ENCODE assay signal across 13 cellular contexts in genomic region chr14:93940437-93940836, GRCh38. TPM values are rescaled to one million over a fixed set of nuclear protein-coding genes. Genes with fewer than 3 reads are reported as not detected.
DNase-seq lines count a peak whose midpoint lies in the region; ATAC-seq and TF ChIP-seq lines count a peak whose summit lies in the region.
"Had no signal": no experiment of that assay in that cellular context is flagged by ENCODE, and none has a peak within 500 bp of the region (broad histone marks: within the 10 kb centered on the region; RNA-seq: fewer than 3 reads in every experiment).

No MANE protein-coding gene starts in this region.

- no peak overlapping the region for H3K4me3 ChIP-seq in PC-9
- H3K4me3 ChIP-seq: lower lobe of right lung had no signal

- no peak for DNase-seq in activated CD4-positive, alpha-beta memory T cell treated with anti-CD3 and anti-CD28 coated beads, Interleukin-2, amount 10 ng/mL, durations not matched to agents 7 days and 5 days
- no peak for DNase-seq in activated CD4-positive, alpha-beta memory T cell treated with anti-CD3 and anti-CD28 coated beads for 36 hours
- no peak for DNase-seq in PC-9
- DNase-seq in effector memory CD8-positive, alpha-beta T cell = no peak
- DNase-seq: HCEC 1CT, lower lobe of right lung, NCI-H1436 treated with DMSO at 0.1 percent for 48 hours, RPMI8226 had no signal

- H3K27me3 Mint-ChIP-seq in activated CD4-positive, alpha-beta memory T cell treated with anti-CD3 and anti-CD28 coated beads, Interleukin-2, amount 10 ng/mL, durations not matched to agents 7 days and 5 days = no peaks in the 10 kb centered on the region
- no peaks in the 10 kb centered on the region for H3K27me3 Mint-ChIP-seq in activated CD4-positive, alpha-beta memory T cell treated with anti-CD3 and anti-CD28 coated beads for 36 hours
- no peaks in the 10 kb centered on the region for H3K27me3 Mint-ChIP-seq in effector memory CD8-positive, alpha-beta T cell
- no peaks in the 10 kb centered on the region for H3K27me3 Mint-ChIP-seq in stimulated activated memory B cell treated with anti-CD40 and anti-IgM and Interleukin-4, amounts not matched to agents 10 μg/mL and 1 μg/mL and 100 μg/mL, for 72 hours

- no peaks in the 10 kb centered on the region for H3K9me2 ChIP-seq in PC-9 (ENCODE audit: insufficient read depth)

- peaks cover 24% of the 10 kb centered on the region for H3F3A ChIP-seq in PC-9 (ENCODE audit: insufficient read depth, low read depth)

- no peak for TF ChIP-seq CTCF in PC-9 (conservative IDR thresholded peaks at IDR 0.05)

- H3K36me3 ChIP-seq in PC-9 (ENCODE audit: low read depth) = no peaks in the 10 kb centered on the region
- H3K36me3 ChIP-seq: lower lobe of right lung had no signal

- intact Hi-C loops in activated CD4-positive, alpha-beta memory T cell treated with anti-CD3 and anti-CD28 coated beads for 36 hours (cut with micrococcal nuclease) = loop anchor here (2.0 kb wide), 1 partner anchor 14 kb away; no protein-coding TSS in a partner anchor
- intact Hi-C loops in PC-9 (cut with micrococcal nuclease; ENCODE audit: unreplicated experiment) = no loop called here

- no peak overlapping the region for H2AFZ ChIP-seq in PC-9

- no peaks in the 10 kb centered on the region for H3K79me2 ChIP-seq in PC-9 (ENCODE audit: low read depth)

- H3K27ac Mint-ChIP-seq in activated CD4-positive, alpha-beta memory T cell treated with anti-CD3 and anti-CD28 coated beads, Interleukin-2, amount 10 ng/mL, durations not matched to agents 7 days and 5 days = peak overlapping the region; percentile 68
- no peak overlapping the region for H3K27ac Mint-ChIP-seq in activated CD4-positive, alpha-beta memory T cell treated with anti-CD3 and anti-CD28 coated beads for 36 hours
- H3K27ac Mint-ChIP-seq in effector memory CD8-positive, alpha-beta T cell = peak overlapping the region in 1 of 2 donors; percentile 0
- H3K27ac Mint-ChIP-seq in stimulated activated memory B cell treated with anti-CD40 and anti-IgM and Interleukin-4, amounts not matched to agents 10 μg/mL and 1 μg/mL and 100 μg/mL, for 72 hours = peak overlapping the region; percentile 54

- peak overlapping the region; percentile 99 for H3K27ac ChIP-seq in PC-9
- H3K27ac ChIP-seq: lower lobe of right lung had no signal

- POLR2A ChIA-PET in activated CD4-positive, alpha-beta memory T cell treated with anti-CD3 and anti-CD28 coated beads, Interleukin-2, amount 10 ng/mL, durations not matched to agents 7 days and 5 days (lab: Charles Lee) = interaction anchor here (1.3 to 6.1 kb wide), 12 partner anchors 12 to 141 kb away, joined by 3 to 79 read pairs (median 12); partner anchors contain the start of genes ASB2, CCDC197, DDX24 and IFI27L1
- POLR2A ChIA-PET in activated CD4-positive, alpha-beta memory T cell treated with anti-CD3 and anti-CD28 coated beads for 36 hours (lab: Charles Lee) = interaction anchor here (0.8 to 2.2 kb wide), 11 partner anchors 8 to 81 kb away, joined by 3 to 18 read pairs (median 3); no protein-coding TSS in a partner anchor
- POLR2A ChIA-PET in PC-9 (lab: Charles Lee; ENCODE audit: unreplicated experiment) = no interaction called here

- no peak for ATAC-seq in effector memory CD8-positive, alpha-beta T cell (replicated peaks)
- no peak for ATAC-seq in stimulated activated memory B cell treated with anti-CD40 and anti-IgM and Interleukin-4, amounts not matched to agents 10 μg/mL and 1 μg/mL and 100 μg/mL, for 72 hours
- ATAC-seq in HG02852 (IDR thresholded peaks at IDR 0.05; ENCODE audit: unreplicated experiment) (no peak), GM18858 (IDR thresholded peaks at IDR 0.05; ENCODE audit: unreplicated experiment) (no peak), GM21367 (IDR thresholded peaks at IDR 0.05; ENCODE audit: unreplicated experiment) (no peak)

- peaks cover 39% of the 10 kb centered on the region for H3K4me1 ChIP-seq in PC-9 (replicated peaks; ENCODE audit: insufficient read depth)

- no peaks in the 10 kb centered on the region for H4K20me1 ChIP-seq in PC-9 (ENCODE audit: insufficient read depth)

- H3K27me3 ChIP-seq in PC-9 (ENCODE audit: insufficient read depth, low read depth) = no peaks in the 10 kb centered on the region

- CTCF ChIA-PET in activated CD4-positive, alpha-beta memory T cell treated with anti-CD3 and anti-CD28 coated beads, Interleukin-2, amount 10 ng/mL, durations not matched to agents 7 days and 5 days (lab: Charles Lee) = interaction anchor here (0.7 to 11.2 kb wide), 33 partner anchors 11 to 285 kb away, joined by 3 to 354 read pairs (median 9); partner anchors contain the start of genes ASB2, CCDC197, DDX24 and IFI27L1
- CTCF ChIA-PET in activated CD4-positive, alpha-beta memory T cell treated with anti-CD3 and anti-CD28 coated beads for 36 hours (lab: Charles Lee) = interaction anchor here (0.8 to 11.4 kb wide), 27 partner anchors 10 to 546 kb away, joined by 3 to 425 read pairs (median 8); partner anchors contain the start of genes ASB2, CCDC197, DDX24 and FAM181A
- CTCF ChIA-PET in PC-9 (lab: Charles Lee) = no interaction called here

- H3K4me1 Mint-ChIP-seq in activated CD4-positive, alpha-beta memory T cell treated with anti-CD3 and anti-CD28 coated beads, Interleukin-2, amount 10 ng/mL, durations not matched to agents 7 days and 5 days = peaks cover 36% of the 10 kb centered on the region
- H3K4me1 Mint-ChIP-seq in activated CD4-positive, alpha-beta memory T cell treated with anti-CD3 and anti-CD28 coated beads for 36 hours (ENCODE audit: low read depth) = peaks cover 13% of the 10 kb centered on the region
- H3K4me1 Mint-ChIP-seq in effector memory CD8-positive, alpha-beta T cell (ENCODE audit: low read depth in 2 of 2) = peaks cover 4% of the 10 kb centered on the region in 2 donors
- H3K4me1 Mint-ChIP-seq in stimulated activated memory B cell treated with anti-CD40 and anti-IgM and Interleukin-4, amounts not matched to agents 10 μg/mL and 1 μg/mL and 100 μg/mL, for 72 hours = peaks cover 13% of the 10 kb centered on the region

- H3K9me3 Mint-ChIP-seq in activated CD4-positive, alpha-beta memory T cell treated with anti-CD3 and anti-CD28 coated beads, Interleukin-2, amount 10 ng/mL, durations not matched to agents 7 days and 5 days = no peaks in the 10 kb centered on the region
- H3K9me3 Mint-ChIP-seq in activated CD4-positive, alpha-beta memory T cell treated with anti-CD3 and anti-CD28 coated beads for 36 hours = no peaks in the 10 kb centered on the region
- no peaks in the 10 kb centered on the region for H3K9me3 Mint-ChIP-seq in effector memory CD8-positive, alpha-beta T cell
- H3K9me3 Mint-ChIP-seq in stimulated activated memory B cell treated with anti-CD40 and anti-IgM and Interleukin-4, amounts not matched to agents 10 μg/mL and 1 μg/mL and 100 μg/mL, for 72 hours = no peaks in the 10 kb centered on the region

- BruUV-seq in PC-9 (replicated peaks; lab: Mats Ljungman, UMichigan) = no TSS peak

- H3K36me3 Mint-ChIP-seq in activated CD4-positive, alpha-beta memory T cell treated with anti-CD3 and anti-CD28 coated beads, Interleukin-2, amount 10 ng/mL, durations not matched to agents 7 days and 5 days (ENCODE audit: low read depth) = peaks cover 80% of the 10 kb centered on the region
- H3K36me3 Mint-ChIP-seq in activated CD4-positive, alpha-beta memory T cell treated with anti-CD3 and anti-CD28 coated beads for 36 hours = peaks cover 38% of the 10 kb centered on the region
- H3K36me3 Mint-ChIP-seq in effector memory CD8-positive, alpha-beta T cell (ENCODE audit: insufficient read depth) = peaks cover 13% of the 10 kb centered on the region
- peaks cover 14% of the 10 kb centered on the region for H3K36me3 Mint-ChIP-seq in stimulated activated memory B cell treated with anti-CD40 and anti-IgM and Interleukin-4, amounts not matched to agents 10 μg/mL and 1 μg/mL and 100 μg/mL, for 72 hours

- H3K4me3 Mint-ChIP-seq in activated CD4-positive, alpha-beta memory T cell treated with anti-CD3 and anti-CD28 coated beads, Interleukin-2, amount 10 ng/mL, durations not matched to agents 7 days and 5 days = peak overlapping the region; percentile 20
- no peak overlapping the region for H3K4me3 Mint-ChIP-seq in activated CD4-positive, alpha-beta memory T cell treated with anti-CD3 and anti-CD28 coated beads for 36 hours
- H3K4me3 Mint-ChIP-seq in effector memory CD8-positive, alpha-beta T cell = peak overlapping the region; percentile 5 to 34
- no peak overlapping the region for H3K4me3 Mint-ChIP-seq in stimulated activated memory B cell treated with anti-CD40 and anti-IgM and Interleukin-4, amounts not matched to agents 10 μg/mL and 1 μg/mL and 100 μg/mL, for 72 hours

- peak overlapping the region; percentile 80 for H3K4me2 ChIP-seq in PC-9

- no peaks in the 10 kb centered on the region for H3K9me3 ChIP-seq in PC-9 (ENCODE audit: insufficient read depth, low read depth)
- H3K9me3 ChIP-seq: lower lobe of right lung had no signal

RNA-seq across cellular contexts. Expression of gene FAM181A, which starts 13.3 kb away (rescaled TPM):
- total RNA-seq in activated CD4-positive, alpha-beta memory T cell treated with anti-CD3 and anti-CD28 coated beads, Interleukin-2, amount 10 ng/mL, durations not matched to agents 7 days and 5 days = not detected
- total RNA-seq in activated CD4-positive, alpha-beta memory T cell treated with anti-CD3 and anti-CD28 coated beads for 36 hours = not detected
- total RNA-seq in PC-9 (2021) = not detected in 2 replicates
- total RNA-seq: NCI-H460 had no signal

RNA-seq across cellular contexts. Expression of gene ASB2, which starts 35.9 kb away (rescaled TPM):
- 10 to 100 TPM; 93.9 to 99.3 TPM for total RNA-seq in activated CD4-positive, alpha-beta memory T cell treated with anti-CD3 and anti-CD28 coated beads, Interleukin-2, amount 10 ng/mL, durations not matched to agents 7 days and 5 days
- total RNA-seq in activated CD4-positive, alpha-beta memory T cell treated with anti-CD3 and anti-CD28 coated beads for 36 hours = 10 to 100 TPM; 40.6 to 44.6 TPM
- total RNA-seq in PC-9 (2021) = not detected in 2 replicates
- total RNA-seq: NCI-H460 had no signal

RNA-seq across cellular contexts. Expression of gene CCDC197, which starts 56.7 kb away (rescaled TPM):
- total RNA-seq in activated CD4-positive, alpha-beta memory T cell treated with anti-CD3 and anti-CD28 coated beads, Interleukin-2, amount 10 ng/mL, durations not matched to agents 7 days and 5 days = under 1 TPM in 1 of 2 experiments, not detected in 1; 0.45 TPM
- under 1 TPM; 0.44 to 0.69 TPM for total RNA-seq in activated CD4-positive, alpha-beta memory T cell treated with anti-CD3 and anti-CD28 coated beads for 36 hours
- not detected in 2 replicates for total RNA-seq in PC-9 (2021)
- total RNA-seq: lower lobe of right lung, NCI-H460 had no signal

Comparison
In these comparisons a context has a peak if more than half of its experiments do, and no peak if none do; other contexts are left out.
1. H3K4me3 Mint-ChIP-seq: peak in activated CD4-positive, alpha-beta memory T cell treated with anti-CD3 and anti-CD28 coated beads, Interleukin-2, amount 10 ng/mL, durations not matched to agents 7 days and 5 days (single experiment) and effector memory CD8-positive, alpha-beta T cell (2 of 2); none in activated CD4-positive, alpha-beta memory T cell treated with anti-CD3 and anti-CD28 coated beads for 36 hours (single experiment) and stimulated activated memory B cell treated with anti-CD40 and anti-IgM and Interleukin-4, amounts not matched to agents 10 μg/mL and 1 μg/mL and 100 μg/mL, for 72 hours (single experiment).
2. RNA of gene ASB2, which starts 35.9 kb away (total RNA-seq): 93.9 to 99.3 TPM in activated CD4-positive, alpha-beta memory T cell treated with anti-CD3 and anti-CD28 coated beads, Interleukin-2, amount 10 ng/mL, durations not matched to agents 7 days and 5 days and 40.6 to 44.6 TPM in activated CD4-positive, alpha-beta memory T cell treated with anti-CD3 and anti-CD28 coated beads for 36 hours; not detected in PC-9; every median in the first group is over 10 times any median in the second.